In the genomic region with DNA sequence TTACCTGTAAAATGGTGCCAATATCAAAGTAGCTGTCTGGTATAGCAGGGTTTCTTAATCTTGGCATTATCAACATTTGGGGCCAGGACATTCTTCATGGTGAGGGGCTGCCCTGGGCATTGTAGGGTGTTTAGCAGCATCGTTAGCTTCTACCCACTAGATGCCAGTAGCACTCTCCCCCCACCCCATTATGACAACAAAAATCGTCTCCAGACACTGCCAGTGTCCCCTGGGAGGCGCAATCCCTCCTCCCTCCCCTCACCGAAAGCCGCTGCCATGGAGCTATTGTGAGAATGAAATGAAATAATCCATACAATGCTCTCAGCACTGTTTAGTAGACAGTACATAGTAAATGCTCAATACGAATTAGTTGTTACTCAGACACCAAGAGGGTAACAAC, we compare ENCODE assay signal across 15 cellular contexts.
DNase-seq lines count a peak whose midpoint lies in the region; ATAC-seq and TF ChIP-seq lines count a peak whose summit lies in the region.
"Had no signal": no experiment of that assay in that cellular context is flagged by ENCODE, and none has a peak within 500 bp of the region (broad histone marks: within the 10 kb centered on the region; RNA-seq: fewer than 3 reads in every experiment).

No MANE protein-coding gene starts in this region.

- TF ChIP-seq EP300 in esophagus muscularis mucosa (IDR thresholded peaks at IDR 0.05), result no peak

- TF ChIP-seq CTCF in esophagus muscularis mucosa (IDR thresholded peaks at IDR 0.05) (no peak), neural progenitor cell (IDR thresholded peaks at IDR 0.05) (peak; percentile 25)

- DNase-seq in NCI-H748 (lab: John Stamatoyannopoulos, UW; ENCODE audit: unreplicated experiment) (peak; percentile 2), NCI-H748 treated with DMSO at 0.1 percent for 48 hours (lab: John Stamatoyannopoulos, UW) (no peak), esophagus muscularis mucosa (ENCODE audit: extremely low spot score) (peak; percentile 77), neural progenitor cell (ENCODE audit: low spot score) (peak; percentile 27), activated gamma-delta T cell (lab: John Stamatoyannopoulos, UW) (no peak), aorta (no peak)
- DNase-seq in activated CD4-positive, CD25-positive, alpha-beta regulatory T cell (lab: John Stamatoyannopoulos, UW), result no peak
- DNase-seq in stimulated activated naive CD8-positive, alpha-beta T cell treated with anti-CD3 and anti-CD28 coated beads, Interleukin-15, amount 100 ng/mL, for 72 hours, result no peak
- DNase-seq: Caco-2; CD8-positive, alpha-beta memory T cell; DND-41; GDM1; GOT3 had no signal

- H3K4me3 Mint-ChIP-seq in neural progenitor cell, result no peak overlapping the region
- H3K4me3 Mint-ChIP-seq in stimulated activated naive CD8-positive, alpha-beta T cell treated with anti-CD3 and anti-CD28 coated beads, Interleukin-15, amount 100 ng/mL, for 72 hours, result no peak overlapping the region
- H3K4me3 Mint-ChIP-seq: CD8-positive, alpha-beta memory T cell had no signal

- no peak for TF ChIP-seq POLR2A in esophagus muscularis mucosa (IDR thresholded peaks at IDR 0.05; ENCODE audit: low read depth)

- H3K9me3 ChIP-seq in esophagus muscularis mucosa (no peaks in the 10 kb centered on the region), neural progenitor cell (ENCODE audit: low read depth) (no peaks in the 10 kb centered on the region), aorta (ENCODE audit: control insufficient read depth, low read length) (no peaks in the 10 kb centered on the region)
- H3K9me3 ChIP-seq: Caco-2, HAP-1 had no signal

- no peak overlapping the region for H2AFZ ChIP-seq in neural progenitor cell (replicated peaks)

- H3K36me3 Mint-ChIP-seq in neural progenitor cell, result no peaks in the 10 kb centered on the region
- H3K36me3 Mint-ChIP-seq: CD8-positive, alpha-beta memory T cell had no signal

- H4K20me1 ChIP-seq in neural progenitor cell (ENCODE audit: low read depth), result no peaks in the 10 kb centered on the region

- H3K27ac ChIP-seq in esophagus muscularis mucosa (replicated peaks in 1 of 4) (no peak overlapping the region), neural progenitor cell (no peak overlapping the region), aorta (ENCODE audit: low read depth in 1 of 2, low read length in 2 of 2) (no peak overlapping the region)
- H3K27ac ChIP-seq: 22Rv1 had no signal

- no peak overlapping the region for H3K4me3 ChIP-seq in esophagus muscularis mucosa
- no peak overlapping the region for H3K4me3 ChIP-seq in neural progenitor cell
- no peak overlapping the region for H3K4me3 ChIP-seq in aorta (ENCODE audit: low read length in 2 of 2)
- H3K4me3 ChIP-seq: HAP-1 had no signal

- no peaks in the 10 kb centered on the region for H3K9me3 Mint-ChIP-seq in neural progenitor cell
- H3K9me3 Mint-ChIP-seq in stimulated activated naive CD8-positive, alpha-beta T cell treated with anti-CD3 and anti-CD28 coated beads, Interleukin-15, amount 100 ng/mL, for 72 hours, result peaks cover 0 to 7% of the 10 kb centered on the region in 2 donors
- H3K9me3 Mint-ChIP-seq: CD8-positive, alpha-beta memory T cell had no signal

- H3K27me3 ChIP-seq in esophagus muscularis mucosa, result peaks cover 0 to 19% (median 0%) of the 10 kb centered on the region in 4 donors
- no peaks in the 10 kb centered on the region for H3K27me3 ChIP-seq in neural progenitor cell
- H3K27me3 ChIP-seq in aorta (ENCODE audit: control insufficient read depth in 1 of 2, insufficient read depth in 2 of 2, low read length in 1 of 2), result no peaks in the 10 kb centered on the region

- WGBS in esophagus muscularis mucosa, result 56% methylated on average over 6 of the region's 6 CpGs
- WGBS in aorta, 2 donors, result 51 to 55% methylated on average over 6 of the region's 6 CpGs

- H3K4me1 ChIP-seq in esophagus muscularis mucosa, result no peaks in the 10 kb centered on the region
- peaks cover 16% of the 10 kb centered on the region for H3K4me1 ChIP-seq in neural progenitor cell
- no peaks in the 10 kb centered on the region for H3K4me1 ChIP-seq in aorta (ENCODE audit: control insufficient read depth in 1 of 2, insufficient read depth in 2 of 2, low read length in 2 of 2)
- H3K4me1 ChIP-seq: Caco-2, HAP-1 had no signal

- peaks cover 4% of the 10 kb centered on the region for H3K27me3 Mint-ChIP-seq in neural progenitor cell (ENCODE audit: insufficient read depth, low read depth)
- no peaks in the 10 kb centered on the region for H3K27me3 Mint-ChIP-seq in stimulated activated naive CD8-positive, alpha-beta T cell treated with anti-CD3 and anti-CD28 coated beads, Interleukin-15, amount 100 ng/mL, for 72 hours

- peaks cover 23% of the 10 kb centered on the region for H3K4me1 Mint-ChIP-seq in neural progenitor cell
- H3K4me1 Mint-ChIP-seq in stimulated activated naive CD8-positive, alpha-beta T cell treated with anti-CD3 and anti-CD28 coated beads, Interleukin-15, amount 100 ng/mL, for 72 hours, result no peaks in the 10 kb centered on the region
- H3K4me1 Mint-ChIP-seq: CD8-positive, alpha-beta memory T cell had no signal

- H3K36me3 ChIP-seq in esophagus muscularis mucosa, result no peaks in the 10 kb centered on the region
- no peaks in the 10 kb centered on the region for H3K36me3 ChIP-seq in neural progenitor cell
- H3K36me3 ChIP-seq in aorta (ENCODE audit: control insufficient read depth in 1 of 2, insufficient read depth in 2 of 2, low read length in 1 of 2), result no peaks in the 10 kb centered on the region
- H3K36me3 ChIP-seq: HAP-1 had no signal

- no peaks in the 10 kb centered on the region for H3K79me2 ChIP-seq in neural progenitor cell (ENCODE audit: low read depth)

- no peak overlapping the region for H3K9ac ChIP-seq in neural progenitor cell

- no peak overlapping the region for H3K27ac Mint-ChIP-seq in neural progenitor cell
- H3K27ac Mint-ChIP-seq in stimulated activated naive CD8-positive, alpha-beta T cell treated with anti-CD3 and anti-CD28 coated beads, Interleukin-15, amount 100 ng/mL, for 72 hours, result no peak overlapping the region

- no peak overlapping the region for H3K4me2 ChIP-seq in neural progenitor cell

- no peak for ATAC-seq in stimulated activated naive CD8-positive, alpha-beta T cell treated with anti-CD3 and anti-CD28 coated beads, Interleukin-15, amount 100 ng/mL, for 72 hours
- ATAC-seq in aorta (ENCODE audit: low FRiP score), result no peak

- no peaks in the 10 kb centered on the region for H3F3A ChIP-seq in neural progenitor cell (ENCODE audit: low read depth)

- intact Hi-C loops in esophagus muscularis mucosa (cut with DNase I) (no loop called here), aorta (cut with DNase I) (no loop called here)

Comparison
In these comparisons a context has a peak if more than half of its experiments do, and no peak if none do; other contexts are left out.
1. DNase-seq: peak in NCI-H748 (single experiment), esophagus muscularis mucosa (single experiment) and neural progenitor cell (single experiment); none in NCI-H748 treated with DMSO at 0.1 percent for 48 hours (single experiment), activated gamma-delta T cell (single experiment), activated CD4-positive, CD25-positive, alpha-beta regulatory T cell (0 of 4), stimulated activated naive CD8-positive, alpha-beta T cell treated with anti-CD3 and anti-CD28 coated beads, Interleukin-15, amount 100 ng/mL, for 72 hours (0 of 2) and aorta (0 of 2).